In genomic region chr5:90510438-90510837, GRCh38 we compare ENCODE assay signal across 35 cellular contexts. TPM values are rescaled to one million over a fixed set of nuclear protein-coding genes. Genes with fewer than 3 reads are reported as not detected.
A peak's percentile ranks its signal among the peaks of the same experiment; 100 is the strongest.
DNase-seq lines count a peak whose midpoint lies in the region; ATAC-seq, FAIRE-seq and TF ChIP-seq lines count a peak whose summit lies in the region.
"Had no signal": no experiment of that assay in that cellular context is flagged by ENCODE, and none has a peak within 500 bp of the region (broad histone marks: within the 10 kb centered on the region; RNA-seq: fewer than 3 reads in every experiment).

No MANE protein-coding gene starts in this region.

- TF ChIP-seq CTCF in liver (IDR thresholded peaks at IDR 0.05; ENCODE audit: low read depth, low read length, missing input control) (no peak), HepG2 (CRISPR knock-in tag; IDR thresholded peaks at IDR 0.05) (no peak), RWPE2 (IDR thresholded peaks at IDR 0.05; ENCODE audit: poor library complexity, severe bottlenecking) (no peak)

- no peaks in the 10 kb centered on the region for H3K9me3 ChIP-seq in liver (ENCODE audit: control insufficient read depth in 4 of 4, low read length in 3 of 4)
- no peaks in the 10 kb centered on the region for H3K9me3 ChIP-seq in HepG2 (ENCODE audit: low read length)
- H3K9me3 ChIP-seq in RWPE2 (ENCODE audit: severe bottlenecking): no peaks in the 10 kb centered on the region
- H3K9me3 ChIP-seq: A549; BE2C; BLaER1; BLaER1 treated with 17β-estradiol and CSF1 and Interleukin-3, amounts not matched to agents 10 nM and 100 nM; Caco-2 had no signal

- no peak overlapping the region for H2AFZ ChIP-seq in HepG2 (ENCODE audit: low read length)

- no peak overlapping the region for H3K4me2 ChIP-seq in HepG2 (ENCODE audit: low read depth, low read length)
- H3K4me2 ChIP-seq: A549; BLaER1; BLaER1 treated with 17β-estradiol and CSF1 and Interleukin-3, amounts not matched to agents 10 nM and 100 nM had no signal

- TF ChIP-seq RAD21 in liver (IDR thresholded peaks at IDR 0.05) (no peak), HepG2 (CRISPR knock-in tag; IDR thresholded peaks at IDR 0.05) (no peak)

- TF ChIP-seq EP300 in HepG2 (IDR thresholded peaks at IDR 0.05; ENCODE audit: low read depth in 2 of 2, low read length in 2 of 2) (no peak), HepG2 (CRISPR knock-in tag; IDR thresholded peaks at IDR 0.05; ENCODE audit: borderline replicate concordance) (no peak)

- no peaks in the 10 kb centered on the region for H3K79me2 ChIP-seq in HepG2 (ENCODE audit: insufficient read depth, low read length)

- H4K20me1 ChIP-seq in HepG2 (ENCODE audit: insufficient read depth, low read length): no peaks in the 10 kb centered on the region
- H4K20me1 ChIP-seq: BLaER1; BLaER1 treated with 17β-estradiol and CSF1 and Interleukin-3, amounts not matched to agents 10 nM and 100 nM had no signal

- no peaks in the 10 kb centered on the region for H3K36me3 ChIP-seq in liver (ENCODE audit: control insufficient read depth in 4 of 4, insufficient read depth in 3 of 4, low read depth in 1 of 4, low read length in 3 of 4)
- H3K36me3 ChIP-seq in HepG2 (replicated peaks in 1 of 2; ENCODE audit: control insufficient read depth in 1 of 2, insufficient read depth in 2 of 2, low read length in 2 of 2): no peaks in the 10 kb centered on the region
- peaks cover 19% of the 10 kb centered on the region for H3K36me3 ChIP-seq in RWPE2 (ENCODE audit: low read depth)
- H3K36me3 ChIP-seq: BE2C had no signal

- intact Hi-C loops in HepG2 (cut with micrococcal nuclease; ENCODE audit: unreplicated experiment): no loop called here

- H3K27me3 ChIP-seq in liver (ENCODE audit: control insufficient read depth in 4 of 4, insufficient read depth in 4 of 4, low read length in 3 of 4) (no peaks in the 10 kb centered on the region), HepG2 (ENCODE audit: control insufficient read depth in 1 of 2, insufficient read depth in 2 of 2, low read length in 2 of 2) (no peaks in the 10 kb centered on the region), RWPE2 (ENCODE audit: insufficient read depth, poor library complexity, severe bottlenecking) (no peaks in the 10 kb centered on the region)
- H3K27me3 ChIP-seq: BE2C; BLaER1; BLaER1 treated with 17β-estradiol and CSF1 and Interleukin-3, amounts not matched to agents 10 nM and 100 nM had no signal

- no peak overlapping the region for H3K9ac ChIP-seq in liver (ENCODE audit: low read depth in 1 of 2, low read length in 2 of 2)
- no peak overlapping the region for H3K9ac ChIP-seq in HepG2 (ENCODE audit: insufficient read depth, low read depth, low read length)
- H3K9ac ChIP-seq: BLaER1; BLaER1 treated with 17β-estradiol and CSF1 and Interleukin-3, amounts not matched to agents 10 nM and 100 nM had no signal

- in situ Hi-C loops in HepG2 (cut with HindIII; ENCODE audit: extremely low pct_ligation_motif_present, low pct_unique_long_range_greater_than_20kb): no loop called here

- H3K27ac ChIP-seq in liver (ENCODE audit: low read depth in 1 of 2, low read length in 2 of 2): no peak overlapping the region
- no peak overlapping the region for H3K27ac ChIP-seq in HepG2 (ENCODE audit: extremely low read length, insufficient read depth, low read length)
- H3K27ac ChIP-seq in RWPE2 (ENCODE audit: poor library complexity, severe bottlenecking): no peak overlapping the region
- H3K27ac ChIP-seq: 22Rv1; A549; BLaER1; BLaER1 treated with 17β-estradiol and CSF1 and Interleukin-3, amounts not matched to agents 10 nM and 100 nM; C4-2B had no signal

- ATAC-seq in HepG2 (no peak), RWPE2 (ENCODE audit: low read depth) (peak; percentile 25; the same call in 2 of the 3 replicates), HG03108 (IDR thresholded peaks at IDR 0.05; ENCODE audit: unreplicated experiment) (no peak)
- ATAC-seq: A549; CD8-positive, alpha-beta T cell had no signal

- POLR2A ChIA-PET in HepG2 (lab: Yijun Ruan, JAX): no interaction called here

- H3K4me3 ChIP-seq in liver (ENCODE audit: low read depth in 1 of 3, low read length in 3 of 3): no peak overlapping the region
- no peak overlapping the region for H3K4me3 ChIP-seq in HepG2 (replicated peaks in 1 of 3; ENCODE audit: insufficient read depth in 1 of 3, low read depth in 2 of 3, low read length in 3 of 3)
- H3K4me3 ChIP-seq in RWPE2 (ENCODE audit: severe bottlenecking): no peak overlapping the region
- H3K4me3 ChIP-seq: A549; BLaER1; BLaER1 treated with 17β-estradiol and CSF1 and Interleukin-3, amounts not matched to agents 10 nM and 100 nM had no signal

- 79% methylated on average over 1 of the region's 1 CpG for WGBS in liver
- 87% methylated on average over 1 of the region's 1 CpG for WGBS in HepG2 (ENCODE audit: low lambda C conversion rate)

- FAIRE-seq in HepG2 (lab: Jason Lieb, UNC) (no peak), GM12892 (lab: Jason Lieb, UNC) (peak; percentile 17)
- FAIRE-seq: A204.1, A549, D721Med had no signal

- TF ChIP-seq POLR2A in HepG2 (IDR thresholded peaks at IDR 0.05; ENCODE audit: insufficient read depth in 1 of 2, low read depth in 2 of 2, low read length in 2 of 2) (no peak), GM12892 (IDR thresholded peaks at IDR 0.05; ENCODE audit: low read depth, low read length) (no peak)

- H3K4me1 ChIP-seq in liver (ENCODE audit: control insufficient read depth in 4 of 4, insufficient read depth in 4 of 4, low read length in 3 of 4) (peaks cover 0 to 5% (median under 1%) of the 10 kb centered on the region in 4 donors), HepG2 (ENCODE audit: insufficient read depth, low read length) (no peaks in the 10 kb centered on the region), RWPE2 (ENCODE audit: insufficient read depth, poor library complexity, severe bottlenecking) (no peaks in the 10 kb centered on the region)
- H3K4me1 ChIP-seq: A549, BE2C had no signal

- CTCF ChIA-PET in HepG2 (lab: Yijun Ruan, JAX; ENCODE audit: low intra/inter-chr PET ratio, low total read pairs): no interaction called here

- DNase-seq in HepG2 (ENCODE audit: low spot score) (no peak), GM12892 (ENCODE audit: insufficient read length) (no peak), RWPE2 (ENCODE audit: low spot score) (no peak), globus pallidus (ENCODE audit: low spot score) (no peak)
- DNase-seq: 8988T; ACHN; AML-193; BE2C; C1 segment of cervical spinal cord; Caco-2; Calu3; CD4-positive, alpha-beta memory T cell; CD4-positive, alpha-beta T cell; CD4-positive, CD25-positive, alpha-beta regulatory T cell; CD8-positive, alpha-beta memory T cell; CD8-positive, alpha-beta T cell; COR-L47; DMS 273 treated with DMSO at 0.1 percent for 48 hours; DMS153; DMS53; DMS79; DMS79 treated with DMSO at 0.1 percent for 48 hours; DND-41; EL had no signal

- no TSS peak for BruUV-seq in HepG2 (replicated peaks; lab: Mats Ljungman, UMichigan)

RNA-seq across cellular contexts. Expression of gene LYSMD3, which starts 18.9 kb away (rescaled TPM):
- total RNA-seq in liver (10 to 100 TPM; 13.0 to 23.6 TPM), HepG2 (2016; rRNA removed; fragmentation: Illumina TruSeq; extraction: Trizol) (13.8 and 22.2 TPM in 2 replicates)
- polyA plus RNA-seq in liver (1 to 10 TPM; 8.8 to 9.1 TPM), HepG2 (2011; rRNA removed) (6.3 and 9.1 TPM in 2 replicates)
- total RNA-seq in HepG2 (2016; cell fraction: cytosol; rRNA removed; fragmentation: Illumina TruSeq; extraction: Trizol; ENCODE audit: low read depth): 1.2 and 1.6 TPM in 2 replicates
- 14.2 and 20.5 TPM in 2 replicates for total RNA-seq in HepG2 (2016; cell fraction: insoluble cytoplasmic fraction; rRNA removed; fragmentation: Illumina TruSeq; extraction: Trizol)
- total RNA-seq in HepG2 (2016; cell fraction: membrane; rRNA removed; fragmentation: Illumina TruSeq; extraction: Trizol): 6.5 and 8.4 TPM in 2 replicates
- 12.9 and 13.6 TPM in 2 replicates for total RNA-seq in HepG2 (2016; cell fraction: nucleus; rRNA removed; fragmentation: Illumina TruSeq; extraction: Trizol)
- 3.3 and 5.8 TPM in 2 replicates for polyA plus RNA-seq in HepG2 (2011; cell fraction: cytosol; rRNA removed)
- 2.4 and 3.9 TPM in 2 replicates for polyA plus RNA-seq in HepG2 (2011; cell fraction: nucleus; rRNA removed)
- polyA plus RNA-seq in HepG2 (2012): 10.3 and 10.4 TPM in 2 replicates
- 0.70 and 0.91 TPM in 2 replicates for polyA plus RNA-seq in HepG2 (2016; cell fraction: cytosol; fragmentation: Illumina TruSeq; extraction: Trizol; ENCODE audit: low read depth)
- 17.8 and 21.3 TPM in 2 replicates for polyA plus RNA-seq in HepG2 (2016; cell fraction: insoluble cytoplasmic fraction; fragmentation: Illumina TruSeq; extraction: Trizol; ENCODE audit: low read depth)
- polyA plus RNA-seq in HepG2 (2016; cell fraction: membrane; fragmentation: Illumina TruSeq; extraction: Trizol; ENCODE audit: low read depth): 3.1 and 4.0 TPM in 2 replicates
- polyA plus RNA-seq in HepG2 (2016; cell fraction: nucleus; fragmentation: Illumina TruSeq; extraction: Trizol; ENCODE audit: insufficient read depth, low read depth): 14.8 and 16.7 TPM in 2 replicates
- 3.2 and 6.4 TPM in 2 replicates for polyA minus RNA-seq in HepG2 (2011; rRNA and poly(A)+ RNA removed; ENCODE audit: low replicate concordance)
- 11.1 and 12.9 TPM in 2 replicates for polyA minus RNA-seq in HepG2 (2011; cell fraction: cytosol; rRNA and poly(A)+ RNA removed)
- 15.7 and 16.6 TPM in 2 replicates for polyA minus RNA-seq in HepG2 (2011; cell fraction: nucleus; rRNA and poly(A)+ RNA removed)
- 7.3 TPM for polyA plus RNA-seq in GM12892 (2012; ENCODE audit: missing spikeins)

RNA-seq across cellular contexts. Expression of gene POLR3G, which starts 35.8 kb away (rescaled TPM):
- total RNA-seq in liver: 1 to 10 TPM in 1 of 2 donors, under 1 TPM in 1; 0.75 to 1.2 TPM
- 1 to 10 TPM; 1.2 to 2.8 TPM for polyA plus RNA-seq in liver
- 7.3 and 11.2 TPM in 2 replicates for total RNA-seq in HepG2 (2016; rRNA removed; fragmentation: Illumina TruSeq; extraction: Trizol)
- total RNA-seq in HepG2 (2016; cell fraction: cytosol; rRNA removed; fragmentation: Illumina TruSeq; extraction: Trizol; ENCODE audit: low read depth): 5.8 and 8.9 TPM in 2 replicates
- total RNA-seq in HepG2 (2016; cell fraction: insoluble cytoplasmic fraction; rRNA removed; fragmentation: Illumina TruSeq; extraction: Trizol): 7.7 and 11.7 TPM in 2 replicates
- 2.9 and 4.4 TPM in 2 replicates for total RNA-seq in HepG2 (2016; cell fraction: membrane; rRNA removed; fragmentation: Illumina TruSeq; extraction: Trizol)
- 6.5 and 7.3 TPM in 2 replicates for total RNA-seq in HepG2 (2016; cell fraction: nucleus; rRNA removed; fragmentation: Illumina TruSeq; extraction: Trizol)
- polyA plus RNA-seq in HepG2 (2011; rRNA removed): 1.1 and 1.2 TPM in 2 replicates
- polyA plus RNA-seq in HepG2 (2011; cell fraction: cytosol; rRNA removed): 2.2 and 2.5 TPM in 2 replicates
- polyA plus RNA-seq in HepG2 (2011; cell fraction: nucleus; rRNA removed): 0.93 and 1.4 TPM in 2 replicates
- 1.6 and 2.6 TPM in 2 replicates for polyA plus RNA-seq in HepG2 (2012)
- polyA plus RNA-seq in HepG2 (2016; cell fraction: cytosol; fragmentation: Illumina TruSeq; extraction: Trizol; ENCODE audit: low read depth): 1.1 and 1.2 TPM in 2 replicates
- polyA plus RNA-seq in HepG2 (2016; cell fraction: insoluble cytoplasmic fraction; fragmentation: Illumina TruSeq; extraction: Trizol; ENCODE audit: low read depth): 9.9 and 10.9 TPM in 2 replicates
- 1.7 and 2.6 TPM in 2 replicates for polyA plus RNA-seq in HepG2 (2016; cell fraction: membrane; fragmentation: Illumina TruSeq; extraction: Trizol; ENCODE audit: low read depth)
- 9.5 and 10.9 TPM in 2 replicates for polyA plus RNA-seq in HepG2 (2016; cell fraction: nucleus; fragmentation: Illumina TruSeq; extraction: Trizol; ENCODE audit: insufficient read depth, low read depth)
- polyA minus RNA-seq in HepG2 (2011; rRNA and poly(A)+ RNA removed; ENCODE audit: low replicate concordance): 1.1 and 1.9 TPM in 2 replicates
- polyA minus RNA-seq in HepG2 (2011; cell fraction: cytosol; rRNA and poly(A)+ RNA removed): 0.59 and 0.97 TPM in 2 replicates
- 1.2 and 1.5 TPM in 2 replicates for polyA minus RNA-seq in HepG2 (2011; cell fraction: nucleus; rRNA and poly(A)+ RNA removed)
- polyA plus RNA-seq in GM12892 (2012; ENCODE audit: missing spikeins): 19.5 TPM

RNA-seq across cellular contexts. Expression of gene MBLAC2, which starts 35.9 kb away (rescaled TPM):
- total RNA-seq in liver (1 to 10 TPM; 4.2 to 4.6 TPM), HepG2 (2016; rRNA removed; fragmentation: Illumina TruSeq; extraction: Trizol) (4.1 and 5.7 TPM in 2 replicates)
- polyA plus RNA-seq in liver (1 to 10 TPM; 2.6 to 3.7 TPM), HepG2 (2011; rRNA removed) (2.9 and 3.5 TPM in 2 replicates)
- total RNA-seq in HepG2 (2016; cell fraction: cytosol; rRNA removed; fragmentation: Illumina TruSeq; extraction: Trizol; ENCODE audit: low read depth): 0.61 and 0.62 TPM in 2 replicates
- total RNA-seq in HepG2 (2016; cell fraction: insoluble cytoplasmic fraction; rRNA removed; fragmentation: Illumina TruSeq; extraction: Trizol): 4.1 and 6.2 TPM in 2 replicates
- total RNA-seq in HepG2 (2016; cell fraction: membrane; rRNA removed; fragmentation: Illumina TruSeq; extraction: Trizol): 2.3 and 2.9 TPM in 2 replicates
- 6.9 and 7.1 TPM in 2 replicates for total RNA-seq in HepG2 (2016; cell fraction: nucleus; rRNA removed; fragmentation: Illumina TruSeq; extraction: Trizol)
- polyA plus RNA-seq in HepG2 (2011; cell fraction: cytosol; rRNA removed): 2.2 TPM in 2 replicates
- polyA plus RNA-seq in HepG2 (2011; cell fraction: nucleus; rRNA removed): 4.5 and 5.5 TPM in 2 replicates
- polyA plus RNA-seq in HepG2 (2012): 4.1 and 4.9 TPM in 2 replicates
- 0.18 and 0.37 TPM in 2 replicates for polyA plus RNA-seq in HepG2 (2016; cell fraction: cytosol; fragmentation: Illumina TruSeq; extraction: Trizol; ENCODE audit: low read depth)
- polyA plus RNA-seq in HepG2 (2016; cell fraction: insoluble cytoplasmic fraction; fragmentation: Illumina TruSeq; extraction: Trizol; ENCODE audit: low read depth): 8.7 and 9.4 TPM in 2 replicates
- polyA plus RNA-seq in HepG2 (2016; cell fraction: membrane; fragmentation: Illumina TruSeq; extraction: Trizol; ENCODE audit: low read depth): 1.6 TPM in 2 replicates
- 9.2 and 10.1 TPM in 2 replicates for polyA plus RNA-seq in HepG2 (2016; cell fraction: nucleus; fragmentation: Illumina TruSeq; extraction: Trizol; ENCODE audit: insufficient read depth, low read depth)
- polyA minus RNA-seq in HepG2 (2011; rRNA and poly(A)+ RNA removed; ENCODE audit: low replicate concordance): 9.0 and 11.4 TPM in 2 replicates
- polyA minus RNA-seq in HepG2 (2011; cell fraction: cytosol; rRNA and poly(A)+ RNA removed): 4.6 and 5.1 TPM in 2 replicates
- polyA minus RNA-seq in HepG2 (2011; cell fraction: nucleus; rRNA and poly(A)+ RNA removed): 22.5 and 23.6 TPM in 2 replicates
- polyA plus RNA-seq in GM12892 (2012; ENCODE audit: missing spikeins): 4.3 TPM

RNA-seq across cellular contexts. Expression of gene ADGRV1, which starts 48.2 kb away (rescaled TPM):
- total RNA-seq in liver (10 to 100 TPM in 1 of 2 donors, 1 to 10 TPM in 1; 5.1 to 11.0 TPM), HepG2 (2016; rRNA removed; fragmentation: Illumina TruSeq; extraction: Trizol) (0.84 and 1.7 TPM in 2 replicates)
- polyA plus RNA-seq in liver (10 to 100 TPM in 1 of 2 donors, 1 to 10 TPM in 1; 8.2 to 15.5 TPM), HepG2 (2011; rRNA removed) (3.9 and 5.9 TPM in 2 replicates)
- 0.35 and 0.40 TPM in 2 replicates for total RNA-seq in HepG2 (2016; cell fraction: cytosol; rRNA removed; fragmentation: Illumina TruSeq; extraction: Trizol; ENCODE audit: low read depth)
- 1.4 and 1.5 TPM in 2 replicates for total RNA-seq in HepG2 (2016; cell fraction: insoluble cytoplasmic fraction; rRNA removed; fragmentation: Illumina TruSeq; extraction: Trizol)
- 0.37 and 0.83 TPM in 2 replicates for total RNA-seq in HepG2 (2016; cell fraction: membrane; rRNA removed; fragmentation: Illumina TruSeq; extraction: Trizol)
- 1.3 and 2.5 TPM in 2 replicates for total RNA-seq in HepG2 (2016; cell fraction: nucleus; rRNA removed; fragmentation: Illumina TruSeq; extraction: Trizol)
- polyA plus RNA-seq in HepG2 (2011; cell fraction: cytosol; rRNA removed): 2.1 and 6.3 TPM in 2 replicates
- 0.53 and 2.0 TPM in 2 replicates for polyA plus RNA-seq in HepG2 (2011; cell fraction: nucleus; rRNA removed)
- polyA plus RNA-seq in HepG2 (2012): 5.9 and 7.6 TPM in 2 replicates
- 0.26 and 0.35 TPM in 2 replicates for polyA plus RNA-seq in HepG2 (2016; cell fraction: cytosol; fragmentation: Illumina TruSeq; extraction: Trizol; ENCODE audit: low read depth)
- 1.1 and 1.4 TPM in 2 replicates for polyA plus RNA-seq in HepG2 (2016; cell fraction: insoluble cytoplasmic fraction; fragmentation: Illumina TruSeq; extraction: Trizol; ENCODE audit: low read depth)
- 0.38 and 0.39 TPM in 2 replicates for polyA plus RNA-seq in HepG2 (2016; cell fraction: membrane; fragmentation: Illumina TruSeq; extraction: Trizol; ENCODE audit: low read depth)
- polyA plus RNA-seq in HepG2 (2016; cell fraction: nucleus; fragmentation: Illumina TruSeq; extraction: Trizol; ENCODE audit: insufficient read depth, low read depth): 0.36 and 1.2 TPM in 2 replicates
- 1.9 and 2.7 TPM in 2 replicates for polyA minus RNA-seq in HepG2 (2011; rRNA and poly(A)+ RNA removed; ENCODE audit: low replicate concordance)
- 0.97 and 2.5 TPM in 2 replicates for polyA minus RNA-seq in HepG2 (2011; cell fraction: cytosol; rRNA and poly(A)+ RNA removed)
- polyA minus RNA-seq in HepG2 (2011; cell fraction: nucleus; rRNA and poly(A)+ RNA removed): 1.2 and 2.7 TPM in 2 replicates
- polyA plus RNA-seq in GM12892 (2012; ENCODE audit: missing spikeins): 0.64 TPM
- total RNA-seq: A172, B cell had no signal
- polyA plus RNA-seq: CD4-positive, alpha-beta memory T cell; CD8-positive, alpha-beta memory T cell had no signal
